In the genomic region with DNA sequence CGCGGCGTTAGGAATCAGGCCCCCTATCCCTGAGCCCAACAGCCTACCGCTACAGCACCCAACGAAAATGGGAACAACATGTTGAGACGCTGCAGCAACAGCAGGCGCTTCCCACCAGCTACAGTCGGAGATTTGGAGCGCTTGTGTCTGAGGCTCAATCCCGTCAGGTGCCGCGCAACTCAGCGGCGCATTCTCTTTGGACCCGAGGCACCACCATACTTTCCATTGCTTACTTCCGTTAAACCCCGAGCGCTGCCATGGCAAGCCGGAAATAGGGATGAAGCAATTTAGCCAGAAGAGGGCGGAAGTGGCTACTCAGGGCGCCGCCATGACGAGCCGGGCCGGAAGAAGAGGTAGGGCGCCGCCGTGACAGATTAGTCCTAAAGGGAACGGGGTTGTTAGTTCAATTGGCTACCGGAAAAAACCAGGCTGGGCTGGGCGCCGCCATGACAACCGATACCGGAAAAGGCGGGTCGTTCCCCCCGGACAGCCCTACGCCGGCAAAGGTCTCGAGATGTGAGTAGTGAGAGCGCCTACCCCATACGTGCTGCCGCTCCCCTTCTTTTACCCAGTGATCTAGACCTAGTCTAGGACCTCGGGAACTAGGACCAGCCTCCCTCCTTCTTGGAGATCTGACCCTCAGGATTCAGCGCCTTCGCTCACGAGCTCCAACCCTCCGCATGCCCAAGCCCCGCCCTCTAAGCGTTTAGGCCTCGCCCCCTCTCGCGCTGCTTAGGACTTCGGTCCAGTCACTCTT, we compare ENCODE assay signal across 1 cellular context.
TF ChIP-seq lines count a peak whose summit lies in the region.

A gene with protein sequence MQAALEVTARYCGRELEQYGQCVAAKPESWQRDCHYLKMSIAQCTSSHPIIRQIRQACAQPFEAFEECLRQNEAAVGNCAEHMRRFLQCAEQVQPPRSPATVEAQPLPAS (plus strand): TSS at position 476 of the 757 bp plus-strand sequence. CDS start 39 bp downstream, at position 515.

TF ChIP-seq in K562, 482 proteins besides CTCF, POLR2A, EP300 and RAD21 (continued from another document and continues in another):
- TF ChIP-seq ZBTB49 (CRISPR knock-in tag; IDR thresholded peaks at IDR 0.05; ENCODE audit: borderline replicate concordance), result 0 out of 2 replicates have a peak, but pooled peaks have one; percentile 43
- TF ChIP-seq ARID2 (IDR thresholded peaks at IDR 0.05), result no peak
- peak; percentile 83 for TF ChIP-seq PHF20 (IDR thresholded peaks at IDR 0.05; ENCODE audit: partially characterized antibody)
- TF ChIP-seq UBTF (IDR thresholded peaks at IDR 0.05; ENCODE audit: borderline replicate concordance in 1 of 2, low read depth in 2 of 2, low read length in 2 of 2), result peak in 1 of 2 experiments; percentile 45; a peak in 1 of 4 replicates
- peak; percentile 90 for TF ChIP-seq TAF9B (IDR thresholded peaks at IDR 0.05; ENCODE audit: partially characterized antibody)
- 0 out of 2 replicates have a peak, but pooled peaks have one; percentile 14 for TF ChIP-seq CREB3L1 (IDR thresholded peaks at IDR 0.05; ENCODE audit: borderline replicate concordance, low read depth)
- TF ChIP-seq NKRF (IDR thresholded peaks at IDR 0.05; ENCODE audit: borderline replicate concordance), result peak; percentile 20; the same call in 1 of the 2 replicates
- TF ChIP-seq VEZF1 (CRISPR knock-in tag; IDR thresholded peaks at IDR 0.05), result peak; percentile 72
- TF ChIP-seq, protein P1, sequence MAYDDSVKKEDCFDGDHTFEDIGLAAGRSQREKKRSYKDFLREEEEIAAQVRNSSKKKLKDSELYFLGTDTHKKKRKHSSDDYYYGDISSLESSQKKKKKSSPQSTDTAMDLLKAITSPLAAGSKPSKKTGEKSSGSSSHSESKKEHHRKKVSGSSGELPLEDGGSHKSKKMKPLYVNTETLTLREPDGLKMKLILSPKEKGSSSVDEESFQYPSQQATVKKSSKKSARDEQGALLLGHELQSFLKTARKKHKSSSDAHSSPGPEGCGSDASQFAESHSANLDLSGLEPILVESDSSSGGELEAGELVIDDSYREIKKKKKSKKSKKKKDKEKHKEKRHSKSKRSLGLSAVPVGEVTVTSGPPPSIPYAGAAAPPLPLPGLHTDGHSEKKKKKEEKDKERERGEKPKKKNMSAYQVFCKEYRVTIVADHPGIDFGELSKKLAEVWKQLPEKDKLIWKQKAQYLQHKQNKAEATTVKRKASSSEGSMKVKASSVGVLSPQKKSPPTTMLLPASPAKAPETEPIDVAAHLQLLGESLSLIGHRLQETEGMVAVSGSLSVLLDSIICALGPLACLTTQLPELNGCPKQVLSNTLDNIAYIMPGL (CRISPR knock-in tag; IDR thresholded peaks at IDR 0.05), result 0 out of 2 replicates have a peak, but pooled peaks have one; percentile 43
- peak; percentile 91 to 98 (median 98) for TF ChIP-seq YY1 (IDR thresholded peaks at IDR 0.05; ENCODE audit: borderline replicate concordance in 1 of 3, control insufficient read depth in 1 of 3, extremely low read depth in 1 of 3, insufficient read depth in 3 of 3, insufficient read length in 1 of 3, insufficient replicate concordance in 2 of 3, low read depth in 1 of 3, low read length in 2 of 3)
- TF ChIP-seq MAZ (CRISPR knock-in tag; conservative IDR thresholded peaks at IDR 0.05 in 1 of 2, IDR thresholded peaks at IDR 0.05 in 1 of 2), result 0 out of 4 replicates have a peak, but pooled peaks have one; percentile 55 to 58
- TF ChIP-seq, protein P2, sequence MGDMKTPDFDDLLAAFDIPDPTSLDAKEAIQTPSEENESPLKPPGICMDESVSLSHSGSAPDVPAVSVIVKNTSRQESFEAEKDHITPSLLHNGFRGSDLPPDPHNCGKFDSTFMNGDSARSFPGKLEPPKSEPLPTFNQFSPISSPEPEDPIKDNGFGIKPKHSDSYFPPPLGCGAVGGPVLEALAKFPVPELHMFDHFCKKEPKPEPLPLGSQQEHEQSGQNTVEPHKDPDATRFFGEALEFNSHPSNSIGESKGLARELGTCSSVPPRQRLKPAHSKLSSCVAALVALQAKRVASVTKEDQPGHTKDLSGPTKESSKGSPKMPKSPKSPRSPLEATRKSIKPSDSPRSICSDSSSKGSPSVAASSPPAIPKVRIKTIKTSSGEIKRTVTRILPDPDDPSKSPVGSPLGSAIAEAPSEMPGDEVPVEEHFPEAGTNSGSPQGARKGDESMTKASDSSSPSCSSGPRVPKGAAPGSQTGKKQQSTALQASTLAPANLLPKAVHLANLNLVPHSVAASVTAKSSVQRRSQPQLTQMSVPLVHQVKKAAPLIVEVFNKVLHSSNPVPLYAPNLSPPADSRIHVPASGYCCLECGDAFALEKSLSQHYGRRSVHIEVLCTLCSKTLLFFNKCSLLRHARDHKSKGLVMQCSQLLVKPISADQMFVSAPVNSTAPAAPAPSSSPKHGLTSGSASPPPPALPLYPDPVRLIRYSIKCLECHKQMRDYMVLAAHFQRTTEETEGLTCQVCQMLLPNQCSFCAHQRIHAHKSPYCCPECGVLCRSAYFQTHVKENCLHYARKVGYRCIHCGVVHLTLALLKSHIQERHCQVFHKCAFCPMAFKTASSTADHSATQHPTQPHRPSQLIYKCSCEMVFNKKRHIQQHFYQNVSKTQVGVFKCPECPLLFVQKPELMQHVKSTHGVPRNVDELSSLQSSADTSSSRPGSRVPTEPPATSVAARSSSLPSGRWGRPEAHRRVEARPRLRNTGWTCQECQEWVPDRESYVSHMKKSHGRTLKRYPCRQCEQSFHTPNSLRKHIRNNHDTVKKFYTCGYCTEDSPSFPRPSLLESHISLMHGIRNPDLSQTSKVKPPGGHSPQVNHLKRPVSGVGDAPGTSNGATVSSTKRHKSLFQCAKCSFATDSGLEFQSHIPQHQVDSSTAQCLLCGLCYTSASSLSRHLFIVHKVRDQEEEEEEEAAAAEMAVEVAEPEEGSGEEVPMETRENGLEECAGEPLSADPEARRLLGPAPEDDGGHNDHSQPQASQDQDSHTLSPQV (IDR thresholded peaks at IDR 0.05), result no peak
- TF ChIP-seq GABPB2 (CRISPR knock-in tag; conservative IDR thresholded peaks at IDR 0.05), result no peak
- peak; percentile 77; the same call in 1 of the 2 replicates for TF ChIP-seq ZNF12 (CRISPR knock-in tag; IDR thresholded peaks at IDR 0.05)
- 0 out of 2 replicates have a peak, but pooled peaks have one; percentile 23 for TF ChIP-seq SMARCE1 (IDR thresholded peaks at IDR 0.05)
- TF ChIP-seq, protein P3, sequence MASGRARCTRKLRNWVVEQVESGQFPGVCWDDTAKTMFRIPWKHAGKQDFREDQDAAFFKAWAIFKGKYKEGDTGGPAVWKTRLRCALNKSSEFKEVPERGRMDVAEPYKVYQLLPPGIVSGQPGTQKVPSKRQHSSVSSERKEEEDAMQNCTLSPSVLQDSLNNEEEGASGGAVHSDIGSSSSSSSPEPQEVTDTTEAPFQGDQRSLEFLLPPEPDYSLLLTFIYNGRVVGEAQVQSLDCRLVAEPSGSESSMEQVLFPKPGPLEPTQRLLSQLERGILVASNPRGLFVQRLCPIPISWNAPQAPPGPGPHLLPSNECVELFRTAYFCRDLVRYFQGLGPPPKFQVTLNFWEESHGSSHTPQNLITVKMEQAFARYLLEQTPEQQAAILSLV (tag; IDR thresholded peaks at IDR 0.05), result peak; percentile 75
- TF ChIP-seq FOSL1 (tag; conservative IDR thresholded peaks at IDR 0.05), result peak; percentile 46; the same call in 1 of the 2 replicates
- peak; percentile 89 for TF ChIP-seq POLR2H (tag; IDR thresholded peaks at IDR 0.05; ENCODE audit: low read depth)
- TF ChIP-seq ZNF644 (tag; IDR thresholded peaks at IDR 0.05; ENCODE audit: low read depth), result peak; percentile 53; the same call in 1 of the 2 replicates
- TF ChIP-seq EGR1 (conservative IDR thresholded peaks at IDR 0.05), result peak; percentile 36
- TF ChIP-seq, protein P4, sequence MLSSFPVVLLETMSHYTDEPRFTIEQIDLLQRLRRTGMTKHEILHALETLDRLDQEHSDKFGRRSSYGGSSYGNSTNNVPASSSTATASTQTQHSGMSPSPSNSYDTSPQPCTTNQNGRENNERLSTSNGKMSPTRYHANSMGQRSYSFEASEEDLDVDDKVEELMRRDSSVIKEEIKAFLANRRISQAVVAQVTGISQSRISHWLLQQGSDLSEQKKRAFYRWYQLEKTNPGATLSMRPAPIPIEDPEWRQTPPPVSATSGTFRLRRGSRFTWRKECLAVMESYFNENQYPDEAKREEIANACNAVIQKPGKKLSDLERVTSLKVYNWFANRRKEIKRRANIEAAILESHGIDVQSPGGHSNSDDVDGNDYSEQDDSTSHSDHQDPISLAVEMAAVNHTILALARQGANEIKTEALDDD (IDR thresholded peaks at IDR 0.05), result peak; percentile 70
- TF ChIP-seq MBD2 (IDR thresholded peaks at IDR 0.05; ENCODE audit: borderline replicate concordance, low read depth), result peak; percentile 81; the same call in 1 of the 2 replicates
- TF ChIP-seq NFRKB (IDR thresholded peaks at IDR 0.05; ENCODE audit: low read depth), result peak; percentile 97
- peak; percentile 78; the same call in 1 of the 2 replicates for TF ChIP-seq ZNF766 (CRISPR knock-in tag; conservative IDR thresholded peaks at IDR 0.05)
- TF ChIP-seq GTF2F1 (IDR thresholded peaks at IDR 0.05; ENCODE audit: low read depth, low read length), result 0 out of 2 replicates have a peak, but pooled peaks have one; percentile 14
